Comparison of ENCODE assay signal across 10 cellular contexts in the genomic region with DNA sequence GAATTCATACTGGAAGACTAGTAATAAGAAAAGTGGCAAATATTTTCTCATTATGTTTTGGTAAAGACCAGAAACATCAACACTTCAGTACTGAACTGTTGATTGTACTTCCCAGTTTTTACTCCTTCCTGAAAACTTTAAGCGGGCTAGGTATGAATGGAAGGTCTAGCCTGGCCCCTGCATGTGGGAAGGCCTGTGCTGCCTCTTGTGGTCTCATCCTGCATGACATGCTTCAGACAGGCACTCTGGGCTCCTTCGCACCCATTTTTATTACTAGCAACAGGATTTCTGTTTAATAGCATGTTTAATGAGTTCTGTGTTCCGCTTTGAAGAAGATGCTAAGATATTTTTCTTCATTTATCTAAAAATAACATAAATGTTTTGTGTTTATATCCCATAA.
DNase-seq lines count a peak whose midpoint lies in the region; ATAC-seq and TF ChIP-seq lines count a peak whose summit lies in the region.
"Had no signal": no experiment of that assay in that cellular context is flagged by ENCODE, and none has a peak within 500 bp of the region (broad histone marks: within the 10 kb centered on the region; RNA-seq: fewer than 3 reads in every experiment).

No MANE protein-coding gene starts in this region.

- CTCF ChIA-PET in PC-9 (lab: Charles Lee): no interaction called here

- H3K27me3 Mint-ChIP-seq in natural killer cell treated with Interleukin-12 subunit alpha and Interleukin-12 subunit beta and Interleukin-15 and Interleukin-18, amount 100 ng/mL, for 72 hours: peaks cover 3 to 22% of the 10 kb centered on the region in 2 donors

- no peaks in the 10 kb centered on the region for H3F3A ChIP-seq in PC-9 (ENCODE audit: insufficient read depth, low read depth)

- no peaks in the 10 kb centered on the region for H3K4me1 Mint-ChIP-seq in natural killer cell treated with Interleukin-12 subunit alpha and Interleukin-12 subunit beta and Interleukin-15 and Interleukin-18, amount 100 ng/mL, for 72 hours (ENCODE audit: low read depth in 2 of 2)

- H3K4me1 ChIP-seq in PC-9 (replicated peaks; ENCODE audit: insufficient read depth) (no peaks in the 10 kb centered on the region), cardiac muscle cell (ENCODE audit: low read depth) (no peaks in the 10 kb centered on the region)

- no peaks in the 10 kb centered on the region for H3K79me2 ChIP-seq in PC-9 (ENCODE audit: low read depth)

- H3K36me3 Mint-ChIP-seq in natural killer cell treated with Interleukin-12 subunit alpha and Interleukin-12 subunit beta and Interleukin-15 and Interleukin-18, amount 100 ng/mL, for 72 hours: no peaks in the 10 kb centered on the region

- no peak overlapping the region for H3K4me2 ChIP-seq in PC-9

- BruUV-seq in PC-9 (replicated peaks; lab: Mats Ljungman, UMichigan): no TSS peak

- intact Hi-C loops in PC-9 (cut with micrococcal nuclease; ENCODE audit: unreplicated experiment): no loop called here

- POLR2A ChIA-PET in PC-9 (lab: Charles Lee; ENCODE audit: unreplicated experiment): no interaction called here

- no peaks in the 10 kb centered on the region for H3K9me3 Mint-ChIP-seq in natural killer cell treated with Interleukin-12 subunit alpha and Interleukin-12 subunit beta and Interleukin-15 and Interleukin-18, amount 100 ng/mL, for 72 hours

- no peaks in the 10 kb centered on the region for H4K20me1 ChIP-seq in PC-9 (ENCODE audit: insufficient read depth)

- no peak overlapping the region for H3K4me3 Mint-ChIP-seq in natural killer cell treated with Interleukin-12 subunit alpha and Interleukin-12 subunit beta and Interleukin-15 and Interleukin-18, amount 100 ng/mL, for 72 hours

- H3K9me3 ChIP-seq in PC-9 (ENCODE audit: insufficient read depth, low read depth) (no peaks in the 10 kb centered on the region), cardiac muscle cell (ENCODE audit: low read depth) (no peaks in the 10 kb centered on the region)

- peak; percentile 43 for TF ChIP-seq CTCF in AG09309 (IDR thresholded peaks at IDR 0.05; ENCODE audit: control insufficient read depth, insufficient read depth, low read depth, low read length, missing control alignments)
- peak; percentile 43; the same call in 1 of the 2 replicates for TF ChIP-seq CTCF in PC-9 (conservative IDR thresholded peaks at IDR 0.05)
- TF ChIP-seq CTCF in cardiac muscle cell (IDR thresholded peaks at IDR 0.05; ENCODE audit: low read depth, low read length): peak; percentile 50

- H3K4me3 ChIP-seq in AG09309 (ENCODE audit: control insufficient read depth, low read depth, low read length) (no peak overlapping the region), PC-9 (no peak overlapping the region), cardiac muscle cell (no peak overlapping the region)

- no peak overlapping the region for H3K27ac Mint-ChIP-seq in natural killer cell treated with Interleukin-12 subunit alpha and Interleukin-12 subunit beta and Interleukin-15 and Interleukin-18, amount 100 ng/mL, for 72 hours

- H3K27ac ChIP-seq in PC-9 (no peak overlapping the region), cardiac muscle cell (no peak overlapping the region)

- no peak overlapping the region for H2AFZ ChIP-seq in PC-9

- H3K27me3 ChIP-seq in PC-9 (ENCODE audit: insufficient read depth, low read depth): no peaks in the 10 kb centered on the region
- no peaks in the 10 kb centered on the region for H3K27me3 ChIP-seq in cardiac muscle cell

- no peaks in the 10 kb centered on the region for H3K9me2 ChIP-seq in PC-9 (ENCODE audit: insufficient read depth)

- peak; percentile 58 for ATAC-seq in GM19463 (IDR thresholded peaks at IDR 0.05; ENCODE audit: unreplicated experiment)
- no peak for ATAC-seq in natural killer cell treated with Interleukin-12 subunit alpha and Interleukin-12 subunit beta and Interleukin-15 and Interleukin-18, amount 100 ng/mL, for 72 hours
- ATAC-seq in HG03432 (IDR thresholded peaks at IDR 0.05; ENCODE audit: unreplicated experiment): no peak

- H3K36me3 ChIP-seq in PC-9 (ENCODE audit: low read depth) (no peaks in the 10 kb centered on the region), cardiac muscle cell (peaks cover 2% of the 10 kb centered on the region)

- DNase-seq in AG09309 (ENCODE audit: low read depth) (no peak), PC-9 (no peak), cardiac muscle cell (ENCODE audit: low read depth in 1 of 2, low spot score in 1 of 2) (peak in 1 of 2 donors; percentile 16), NOMO-1 treated with DMSO at 0.1 percent for 48 hours (lab: John Stamatoyannopoulos, UW; ENCODE audit: unreplicated experiment) (no peak), DMS79 treated with DMSO at 0.1 percent for 48 hours (lab: John Stamatoyannopoulos, UW) (no peak)
- no peak for DNase-seq in natural killer cell treated with Interleukin-12 subunit alpha and Interleukin-12 subunit beta and Interleukin-15 and Interleukin-18, amount 100 ng/mL, for 72 hours (ENCODE audit: low spot score)
- DNase-seq: activated CD4-positive, alpha-beta T cell treated with anti-CD3 and anti-CD28 coated beads, Interleukin-2, amount 50 U/mL, for 1 hour; KG1 had no signal
